Comparison of ENCODE assay signal across 1 cellular context in genomic region chr12:26113853-26114719, GRCh38.
TF ChIP-seq lines count a peak whose summit lies in the region.

No MANE protein-coding gene starts in this region.

TF ChIP-seq in GM12878, 131 proteins besides CTCF, POLR2A, EP300 and RAD21 (continued from another document):
- TF ChIP-seq ZNF207 (IDR thresholded peaks at IDR 0.05; ENCODE audit: borderline replicate concordance), result 0 out of 2 replicates have a peak, but pooled peaks have one; percentile 51
- TF ChIP-seq NR2F1 (conservative IDR thresholded peaks at IDR 0.05), result peak; percentile 50; the same call in 1 of the 2 replicates
- peak; percentile 99 to 100 for TF ChIP-seq BHLHE40 (IDR thresholded peaks at IDR 0.05; ENCODE audit: borderline replicate concordance in 1 of 2, low read depth in 2 of 2, low read length in 1 of 2)
- 0 out of 2 replicates have a peak, but pooled peaks have one; percentile 30 for TF ChIP-seq LARP7 (IDR thresholded peaks at IDR 0.05)
- 0 out of 2 replicates have a peak, but pooled peaks have one; percentile 22 for TF ChIP-seq NRF1 (conservative IDR thresholded peaks at IDR 0.05; ENCODE audit: low read depth, low read length)
- peak; percentile 93 for TF ChIP-seq RAD51 (IDR thresholded peaks at IDR 0.05)
- TF ChIP-seq GATAD2B (conservative IDR thresholded peaks at IDR 0.05; ENCODE audit: low read depth), result peak; percentile 82
- TF ChIP-seq JUNB (IDR thresholded peaks at IDR 0.05), result no peak
- no peak for TF ChIP-seq TCF7 (IDR thresholded peaks at IDR 0.05; ENCODE audit: borderline replicate concordance)
- no peak for TF ChIP-seq RCOR1 (conservative IDR thresholded peaks at IDR 0.05; ENCODE audit: low read depth, low read length)
- TF ChIP-seq MTA2 (IDR thresholded peaks at IDR 0.05; ENCODE audit: low read depth), result peak; percentile 28; the same call in 1 of the 2 replicates
- TF ChIP-seq RUNX3 (IDR thresholded peaks at IDR 0.05; ENCODE audit: low read length), result peak; percentile 34; the same call in 1 of the 2 replicates
- no peak for TF ChIP-seq ZNF24 (IDR thresholded peaks at IDR 0.05)
- 0 out of 2 replicates have a peak, but pooled peaks have one; percentile 11 for TF ChIP-seq TCF3 (IDR thresholded peaks at IDR 0.05; ENCODE audit: borderline replicate concordance, insufficient read depth, low read depth, low read length)
- TF ChIP-seq NBN (IDR thresholded peaks at IDR 0.05), result peak; percentile 36; the same call in 1 of the 2 replicates
- TF ChIP-seq IKZF2 (IDR thresholded peaks at IDR 0.05), result peak; percentile 49 to 71; a peak in 2 of 4 replicates
- peak; percentile 91 for TF ChIP-seq IKZF1 (conservative IDR thresholded peaks at IDR 0.05)
- no peak for TF ChIP-seq IRF5 (IDR thresholded peaks at IDR 0.05; ENCODE audit: borderline replicate concordance)
- 0 out of 2 replicates have a peak, but pooled peaks have one; percentile 68 for TF ChIP-seq ATF3 (IDR thresholded peaks at IDR 0.05; ENCODE audit: borderline replicate concordance, extremely low read depth, low read depth, low read length)
- TF ChIP-seq ZNF592 (IDR thresholded peaks at IDR 0.05), result peak; percentile 10; the same call in 1 of the 2 replicates
- peak; percentile 54 for TF ChIP-seq BMI1 (IDR thresholded peaks at IDR 0.05; ENCODE audit: borderline replicate concordance)
- peak; percentile 47; the same call in 1 of the 2 replicates for TF ChIP-seq CHD2 (IDR thresholded peaks at IDR 0.05; ENCODE audit: borderline replicate concordance, low read depth, low read length)
- 0 out of 2 replicates have a peak, but pooled peaks have one; percentile 3 for TF ChIP-seq TCF12 (IDR thresholded peaks at IDR 0.05; ENCODE audit: low read depth, low read length)
- TF ChIP-seq DPF2 (IDR thresholded peaks at IDR 0.05), result 0 out of 2 replicates have a peak, but pooled peaks have one; percentile 67
- peak; percentile 92 for TF ChIP-seq MEF2B (IDR thresholded peaks at IDR 0.05; ENCODE audit: partially characterized antibody, poor library complexity, severe bottlenecking)
- peak; percentile 80; the same call in 1 of the 2 replicates for TF ChIP-seq BACH1 (IDR thresholded peaks at IDR 0.05; ENCODE audit: borderline replicate concordance)
- TF ChIP-seq CBX5 (IDR thresholded peaks at IDR 0.05; ENCODE audit: low read depth), result no peak
- peak; percentile 79; the same call in 1 of the 2 replicates for TF ChIP-seq MAX (IDR thresholded peaks at IDR 0.05; ENCODE audit: low read depth, low read length)
- TF ChIP-seq MEF2A (IDR thresholded peaks at IDR 0.05; ENCODE audit: insufficient read depth, low read depth, low read length), result 0 out of 2 replicates have a peak, but pooled peaks have one; percentile 17
- TF ChIP-seq USF1 (IDR thresholded peaks at IDR 0.05; ENCODE audit: borderline replicate concordance, extremely low read length, insufficient read depth, low read depth, low read length), result peak; percentile 89
- TF ChIP-seq SMAD5 (IDR thresholded peaks at IDR 0.05; ENCODE audit: low read depth), result no peak
- peak; percentile 70 for TF ChIP-seq USF2 (IDR thresholded peaks at IDR 0.05; ENCODE audit: borderline replicate concordance, low read depth, low read length)
- TF ChIP-seq CREM (IDR thresholded peaks at IDR 0.05; ENCODE audit: low read depth), result no peak
- TF ChIP-seq NKRF (conservative IDR thresholded peaks at IDR 0.05), result peak; percentile 61; the same call in 1 of the 2 replicates
